Comparison of ENCODE assay signal across 8 cellular contexts in genomic region chr4:15765910-15766703, GRCh38. TPM values are rescaled to one million over a fixed set of nuclear protein-coding genes. Genes with fewer than 3 reads are reported as not detected.
A peak's percentile ranks its signal among the peaks of the same experiment; 100 is the strongest.
DNase-seq lines count a peak whose midpoint lies in the region; ATAC-seq and TF ChIP-seq lines count a peak whose summit lies in the region.

No MANE protein-coding gene starts in this region.

- no peaks in the 10 kb centered on the region for H3K9me3 ChIP-seq in right atrium auricular region

- H3K27me3 ChIP-seq in right atrium auricular region = no peaks in the 10 kb centered on the region

- H3K27me3 Mint-ChIP-seq in activated CD4-positive, alpha-beta memory T cell treated with anti-CD3 and anti-CD28 coated beads for 36 hours = peaks cover 2% of the 10 kb centered on the region

- CTCF ChIA-PET in activated CD4-positive, alpha-beta memory T cell treated with anti-CD3 and anti-CD28 coated beads for 36 hours (lab: Charles Lee) = interaction anchor here (0.9 to 2.7 kb wide), 5 partner anchors 9 to 39 kb away, joined by 3 to 26 read pairs (median 5); no protein-coding TSS in a partner anchor

- H3K4me1 ChIP-seq in right atrium auricular region = no peaks in the 10 kb centered on the region

- POLR2A ChIA-PET in activated CD4-positive, alpha-beta memory T cell treated with anti-CD3 and anti-CD28 coated beads for 36 hours (lab: Charles Lee) = interaction anchor here (1.9 kb wide), 1 partner anchor 10 kb away, joined by 13 read pairs; no protein-coding TSS in a partner anchor

- no peaks in the 10 kb centered on the region for H3K36me3 ChIP-seq in right atrium auricular region

- H3K27ac ChIP-seq in right atrium auricular region = no peak overlapping the region

- ATAC-seq in HG03354 (IDR thresholded peaks at IDR 0.05; ENCODE audit: poor library complexity, severe bottlenecking, unreplicated experiment) (peak; percentile 66), esophagus mucosa (no peak)

- intact Hi-C loops in activated CD4-positive, alpha-beta memory T cell treated with anti-CD3 and anti-CD28 coated beads for 36 hours (cut with micrococcal nuclease) = loop anchor here (1.0 to 2.0 kb wide), 2 partner anchors 10 to 15 kb away; no protein-coding TSS in a partner anchor

- peaks cover 43% of the 10 kb centered on the region for H3K4me1 Mint-ChIP-seq in activated CD4-positive, alpha-beta memory T cell treated with anti-CD3 and anti-CD28 coated beads for 36 hours (ENCODE audit: low read depth)

- H3K36me3 Mint-ChIP-seq in activated CD4-positive, alpha-beta memory T cell treated with anti-CD3 and anti-CD28 coated beads for 36 hours = no peaks in the 10 kb centered on the region

- DNase-seq in activated gamma-delta T cell treated with Interleukin-2 at 50 U/mL for 16 hours = peak; percentile 29
- DNase-seq in activated gamma-delta T cell (lab: John Stamatoyannopoulos, UW) = no peak
- DNase-seq in activated CD4-positive, alpha-beta memory T cell treated with anti-CD3 and anti-CD28 coated beads for 36 hours = peak; percentile 65
- peak; percentile 28 for DNase-seq in stimulated activated naive CD4-positive, alpha-beta T cell treated with Interleukin-2 at 50 U/mL for 16 hours (lab: John Stamatoyannopoulos, UW)
- no peak for DNase-seq in NCI-H187 treated with DMSO at 0.1 percent for 48 hours (lab: John Stamatoyannopoulos, UW)
- DNase-seq in right atrium auricular region (ENCODE audit: low spot score) = no peak

- H3K9me3 Mint-ChIP-seq in activated CD4-positive, alpha-beta memory T cell treated with anti-CD3 and anti-CD28 coated beads for 36 hours = no peaks in the 10 kb centered on the region

- H3K27ac Mint-ChIP-seq in activated CD4-positive, alpha-beta memory T cell treated with anti-CD3 and anti-CD28 coated beads for 36 hours = peak overlapping the region; percentile 74

- no peak for TF ChIP-seq CTCF in right atrium auricular region (IDR thresholded peaks at IDR 0.05)

- no peak overlapping the region for H3K4me3 ChIP-seq in right atrium auricular region

- peak overlapping the region; percentile 10 for H3K4me3 Mint-ChIP-seq in activated CD4-positive, alpha-beta memory T cell treated with anti-CD3 and anti-CD28 coated beads for 36 hours

RNA-seq across cellular contexts. Expression of gene CD38, which starts 12.0 kb away (rescaled TPM):
- 10 to 100 TPM; 11.6 to 12.0 TPM for total RNA-seq in activated CD4-positive, alpha-beta memory T cell treated with anti-CD3 and anti-CD28 coated beads for 36 hours
- total RNA-seq in esophagus mucosa = 2.6 TPM
- total RNA-seq in right atrium auricular region = 1 to 10 TPM; 3.1 to 4.9 TPM

Comparison
In these comparisons a context has a peak if more than half of its experiments do, and no peak if none do; other contexts are left out.
1. DNase-seq: peak in activated gamma-delta T cell treated with Interleukin-2 at 50 U/mL for 16 hours (single experiment), activated CD4-positive, alpha-beta memory T cell treated with anti-CD3 and anti-CD28 coated beads for 36 hours (single experiment) and stimulated activated naive CD4-positive, alpha-beta T cell treated with Interleukin-2 at 50 U/mL for 16 hours (single experiment); none in activated gamma-delta T cell (single experiment), NCI-H187 treated with DMSO at 0.1 percent for 48 hours (single experiment) and right atrium auricular region (single experiment).